ENCODE assay signal across 17 cellular contexts in genomic region chr1:206565973-206566372, GRCh38. TPM values are rescaled to one million over a fixed set of nuclear protein-coding genes. Genes with fewer than 3 reads are reported as not detected.
DNase-seq lines count a peak whose midpoint lies in the region; ATAC-seq and TF ChIP-seq lines count a peak whose summit lies in the region.
"Had no signal": no experiment of that assay in that cellular context is flagged by ENCODE, and none has a peak within 500 bp of the region (broad histone marks: within the 10 kb centered on the region; RNA-seq: fewer than 3 reads in every experiment).

No MANE protein-coding gene starts in this region.

- no peak overlapping the region for H3K9ac ChIP-seq in KMS-11
- H3K9ac ChIP-seq: neural progenitor cell had no signal

- no peaks in the 10 kb centered on the region for H3K27me3 ChIP-seq in KMS-11 (ENCODE audit: insufficient read depth, low read depth)
- H3K27me3 ChIP-seq: neural progenitor cell, Peyer's patch, transverse colon had no signal

- ATAC-seq in activated naive CD4-positive, alpha-beta T cell treated with anti-CD3 and anti-CD28 coated beads, Interleukin-2, amount 50 U/mL, for 72 hours = no peak
- no peak for ATAC-seq in natural killer cell treated with Interleukin-12 subunit alpha and Interleukin-12 subunit beta and Interleukin-15 and Interleukin-18, amount 100 ng/mL, for 72 hours
- no peak for ATAC-seq in HG03521 (IDR thresholded peaks at IDR 0.05; ENCODE audit: unreplicated experiment)
- ATAC-seq: A549 had no signal

- intact Hi-C loops in activated CD4-positive, alpha-beta T cell treated with anti-CD3 and anti-CD28 coated beads, Interleukin-2, amount 10 ng/mL, durations not matched to agents 24 days and 14 days (cut with micrococcal nuclease) = no loop called here
- intact Hi-C loops in posterior vena cava (cut with DNase I) = no loop called here

- peaks cover 98% of the 10 kb centered on the region for H3K4me1 ChIP-seq in KMS-11 (ENCODE audit: low read depth, poor library complexity, severe bottlenecking)

- H3K79me2 ChIP-seq in KMS-11 (ENCODE audit: insufficient read depth, low read depth) = peaks cover 92% of the 10 kb centered on the region

- H3K27ac Mint-ChIP-seq in activated CD4-positive, alpha-beta T cell treated with anti-CD3 and anti-CD28 coated beads, Interleukin-2, amount 10 ng/mL, durations not matched to agents 24 days and 14 days = peak overlapping the region; percentile 94
- H3K27ac Mint-ChIP-seq in activated naive CD4-positive, alpha-beta T cell treated with anti-CD3 and anti-CD28 coated beads, Interleukin-2, amount 50 U/mL, for 72 hours = peak overlapping the region; percentile 92 to 97
- peak overlapping the region; percentile 99 to 100 for H3K27ac Mint-ChIP-seq in natural killer cell treated with Interleukin-12 subunit alpha and Interleukin-12 subunit beta and Interleukin-15 and Interleukin-18, amount 100 ng/mL, for 72 hours

- peak overlapping the region; percentile 98; the same call in 1 of the 2 replicates for H3K4me2 ChIP-seq in KMS-11
- H3K4me2 ChIP-seq: A549, neural progenitor cell had no signal

- H3K4me3 ChIP-seq in KMS-11 (IDR thresholded peaks at IDR 0.05; ENCODE audit: insufficient read depth, low read depth, low read length) = no peak overlapping the region
- H3K4me3 ChIP-seq: A549, neural progenitor cell, Peyer's patch, transverse colon had no signal

- no peak overlapping the region for H3K27ac ChIP-seq in KMS-11
- H3K27ac ChIP-seq: A549, neural progenitor cell, Peyer's patch, transverse colon had no signal

- H3K27me3 Mint-ChIP-seq in activated CD4-positive, alpha-beta T cell treated with anti-CD3 and anti-CD28 coated beads, Interleukin-2, amount 10 ng/mL, durations not matched to agents 24 days and 14 days = no peaks in the 10 kb centered on the region
- no peaks in the 10 kb centered on the region for H3K27me3 Mint-ChIP-seq in natural killer cell treated with Interleukin-12 subunit alpha and Interleukin-12 subunit beta and Interleukin-15 and Interleukin-18, amount 100 ng/mL, for 72 hours

- no peak for TF ChIP-seq CTCF in KMS-11 (conservative IDR thresholded peaks at IDR 0.05; ENCODE audit: low read depth, low read length)

- peaks cover 95% of the 10 kb centered on the region for H3K4me1 Mint-ChIP-seq in activated CD4-positive, alpha-beta T cell treated with anti-CD3 and anti-CD28 coated beads, Interleukin-2, amount 10 ng/mL, durations not matched to agents 24 days and 14 days
- peaks cover 89 to 95% of the 10 kb centered on the region in 2 donors for H3K4me1 Mint-ChIP-seq in natural killer cell treated with Interleukin-12 subunit alpha and Interleukin-12 subunit beta and Interleukin-15 and Interleukin-18, amount 100 ng/mL, for 72 hours (ENCODE audit: low read depth in 2 of 2)

- no peak for DNase-seq in activated CD4-positive, alpha-beta T cell treated with anti-CD3 and anti-CD28 coated beads, Interleukin-2, amount 10 ng/mL, durations not matched to agents 24 days and 14 days
- DNase-seq in activated CD4-positive, alpha-beta T cell treated with anti-CD3 and anti-CD28 coated beads, Interleukin-2, amount 50 U/mL, for 1 hour = no peak
- DNase-seq in activated naive CD4-positive, alpha-beta T cell treated with anti-CD3 and anti-CD28 coated beads, Interleukin-2, amount 50 U/mL, for 72 hours (ENCODE audit: low spot score in 2 of 2) = no peak
- DNase-seq in natural killer cell treated with Interleukin-12 subunit alpha and Interleukin-12 subunit beta and Interleukin-15 and Interleukin-18, amount 100 ng/mL, for 72 hours (ENCODE audit: low spot score) = no peak
- no peak for DNase-seq in posterior vena cava (ENCODE audit: low spot score)
- no peak for DNase-seq in activated CD4-positive, CD25-positive, alpha-beta regulatory T cell treated with anti-CD3 and anti-CD28 coated beads, Interleukin-2, amount 50 U/mL, for 72 hours
- DNase-seq: activated CD8-positive, alpha-beta memory T cell treated with anti-CD3 and anti-CD28 coated beads for 24 hours; DMS79; NCI-H146; NCI-H2227 treated with DMSO at 0.1 percent for 48 hours; Peyer's patch; stimulated activated CD4-positive, alpha-beta T cell treated with anti-CD3 and anti-CD28 coated beads, Interleukin-12 subunit alpha, Interleukin-12 subunit beta, amount 100 ng/mL, for 4 hours; transverse colon had no signal

- H3K36me3 Mint-ChIP-seq in activated CD4-positive, alpha-beta T cell treated with anti-CD3 and anti-CD28 coated beads, Interleukin-2, amount 10 ng/mL, durations not matched to agents 24 days and 14 days (ENCODE audit: low read depth) = peaks cover 87% of the 10 kb centered on the region
- peaks cover 69 to 92% of the 10 kb centered on the region in 2 donors for H3K36me3 Mint-ChIP-seq in activated naive CD4-positive, alpha-beta T cell treated with anti-CD3 and anti-CD28 coated beads, Interleukin-2, amount 50 U/mL, for 72 hours
- peaks cover 22% of the 10 kb centered on the region for H3K36me3 Mint-ChIP-seq in natural killer cell treated with Interleukin-12 subunit alpha and Interleukin-12 subunit beta and Interleukin-15 and Interleukin-18, amount 100 ng/mL, for 72 hours
- H3K36me3 Mint-ChIP-seq: neural progenitor cell had no signal

- H3K4me3 Mint-ChIP-seq in activated CD4-positive, alpha-beta T cell treated with anti-CD3 and anti-CD28 coated beads, Interleukin-2, amount 10 ng/mL, durations not matched to agents 24 days and 14 days = peak overlapping the region; percentile 98
- H3K4me3 Mint-ChIP-seq in natural killer cell treated with Interleukin-12 subunit alpha and Interleukin-12 subunit beta and Interleukin-15 and Interleukin-18, amount 100 ng/mL, for 72 hours = peak overlapping the region; percentile 84
- H3K4me3 Mint-ChIP-seq: neural progenitor cell had no signal

- H3K9me3 Mint-ChIP-seq in activated CD4-positive, alpha-beta T cell treated with anti-CD3 and anti-CD28 coated beads, Interleukin-2, amount 10 ng/mL, durations not matched to agents 24 days and 14 days = no peaks in the 10 kb centered on the region
- H3K9me3 Mint-ChIP-seq in activated naive CD4-positive, alpha-beta T cell treated with anti-CD3 and anti-CD28 coated beads, Interleukin-2, amount 50 U/mL, for 72 hours = no peaks in the 10 kb centered on the region
- no peaks in the 10 kb centered on the region for H3K9me3 Mint-ChIP-seq in natural killer cell treated with Interleukin-12 subunit alpha and Interleukin-12 subunit beta and Interleukin-15 and Interleukin-18, amount 100 ng/mL, for 72 hours
- H3K9me3 Mint-ChIP-seq: neural progenitor cell had no signal

- H4K20me1 ChIP-seq in KMS-11 (ENCODE audit: insufficient read depth) = peaks cover 14% of the 10 kb centered on the region

- peaks cover 6% of the 10 kb centered on the region; the same call in 1 of the 2 replicates for H3K36me3 ChIP-seq in KMS-11 (ENCODE audit: insufficient read depth)
- H3K36me3 ChIP-seq: neural progenitor cell, Peyer's patch, transverse colon had no signal

- no peak overlapping the region for H2AFZ ChIP-seq in KMS-11 (ENCODE audit: low read depth)
- H2AFZ ChIP-seq: neural progenitor cell had no signal

RNA-seq across cellular contexts. Expression of gene EIF2D, which starts 46.3 kb away (rescaled TPM):
- total RNA-seq in activated CD4-positive, alpha-beta T cell treated with anti-CD3 and anti-CD28 coated beads, Interleukin-2, amount 10 ng/mL, durations not matched to agents 24 days and 14 days = 86.6 and 89.4 TPM in 2 replicates
- 100 to 1,000 TPM in 1 of 2 donors, 10 to 100 TPM in 1; 87.1 to 111 TPM for total RNA-seq in activated naive CD4-positive, alpha-beta T cell treated with anti-CD3 and anti-CD28 coated beads, Interleukin-2, amount 50 U/mL, for 72 hours
- total RNA-seq in natural killer cell treated with Interleukin-12 subunit alpha and Interleukin-12 subunit beta and Interleukin-15 and Interleukin-18, amount 100 ng/mL, for 72 hours = 10 to 100 TPM; 49.1 to 91.5 TPM
- total RNA-seq in posterior vena cava = 10 to 100 TPM; 32.4 to 34.3 TPM

RNA-seq across cellular contexts. Expression of gene RASSF5, which starts 58.6 kb away (rescaled TPM):
- 193 and 196 TPM in 2 replicates for total RNA-seq in activated CD4-positive, alpha-beta T cell treated with anti-CD3 and anti-CD28 coated beads, Interleukin-2, amount 10 ng/mL, durations not matched to agents 24 days and 14 days
- total RNA-seq in activated naive CD4-positive, alpha-beta T cell treated with anti-CD3 and anti-CD28 coated beads, Interleukin-2, amount 50 U/mL, for 72 hours = 100 to 1,000 TPM; 212 to 239 TPM
- total RNA-seq in natural killer cell treated with Interleukin-12 subunit alpha and Interleukin-12 subunit beta and Interleukin-15 and Interleukin-18, amount 100 ng/mL, for 72 hours = 100 to 1,000 TPM; 178 to 260 TPM
- total RNA-seq in posterior vena cava = 10 to 100 TPM; 11.0 to 13.3 TPM

Comparison
In these comparisons a context has a peak if more than half of its experiments do, and no peak if none do; other contexts are left out.
1. RNA of gene RASSF5, which starts 58.6 kb away (total RNA-seq): 178 to 260 TPM in natural killer cell treated with Interleukin-12 subunit alpha and Interleukin-12 subunit beta and Interleukin-15 and Interleukin-18, amount 100 ng/mL, for 72 hours, 212 to 239 TPM in activated naive CD4-positive, alpha-beta T cell treated with anti-CD3 and anti-CD28 coated beads, Interleukin-2, amount 50 U/mL, for 72 hours and 193 to 196 TPM in activated CD4-positive, alpha-beta T cell treated with anti-CD3 and anti-CD28 coated beads, Interleukin-2, amount 10 ng/mL, durations not matched to agents 24 days and 14 days; 11.0 to 13.3 TPM in posterior vena cava; every median in the first group is over 10 times any median in the second.
2. Peak in every context shown above with its lines, with median percentiles within 50 percentile points of each other: H3K27ac Mint-ChIP-seq.